7 cellular contexts compared by ENCODE assay signal in genomic region chr17:35312790-35313711, GRCh38.
DNase-seq lines count a peak whose midpoint lies in the region; ATAC-seq and TF ChIP-seq lines count a peak whose summit lies in the region.

No MANE protein-coding gene starts in this region.

- POLR2A ChIA-PET in activated CD8-positive, alpha-beta T cell treated with anti-CD3 and anti-CD28 coated beads, Interleukin-2, amount 10 ng/mL, durations not matched to agents 7 days and 5 days (lab: Charles Lee), result interaction anchor here (0.5 to 2.7 kb wide), 17 partner anchors 33 to 274 kb away, joined by 3 to 31 read pairs (median 3); partner anchors contain the start of genes AP2B1, PEX12, SLFN11 and SLFN12L

- DNase-seq in GM13976 (ENCODE audit: low spot score), result peak; percentile 66
- peak; percentile 47 for DNase-seq in NCI-H774 (lab: John Stamatoyannopoulos, UW)
- peak; percentile 94 for DNase-seq in activated CD8-positive, alpha-beta T cell treated with anti-CD3 and anti-CD28 coated beads, Interleukin-2, amount 10 ng/mL, durations not matched to agents 7 days and 5 days
- DNase-seq in endothelial cell (ENCODE audit: low spot score), result peak; percentile 46
- DNase-seq in mesothelial cell of epicardium (ENCODE audit: low spot score in 2 of 2, unreplicated experiment in 2 of 2), result no peak
- DNase-seq in stimulated activated CD8-positive, alpha-beta memory T cell treated with anti-CD3 and anti-CD28 coated beads, Interleukin-15, amount 100 ng/mL, for 24 hours (ENCODE audit: low read depth), result peak; percentile 39

- no peaks in the 10 kb centered on the region for H3K27me3 Mint-ChIP-seq in activated CD8-positive, alpha-beta T cell treated with anti-CD3 and anti-CD28 coated beads, Interleukin-2, amount 10 ng/mL, durations not matched to agents 7 days and 5 days (ENCODE audit: low read depth)
- H3K27me3 Mint-ChIP-seq in endothelial cell (ENCODE audit: unreplicated experiment), result peaks cover 8% of the 10 kb centered on the region
- H3K27me3 Mint-ChIP-seq in mesothelial cell of epicardium (ENCODE audit: low read depth), result peaks cover 34% of the 10 kb centered on the region

- H3K4me3 Mint-ChIP-seq in activated CD8-positive, alpha-beta T cell treated with anti-CD3 and anti-CD28 coated beads, Interleukin-2, amount 10 ng/mL, durations not matched to agents 7 days and 5 days, result peak overlapping the region; percentile 89
- peak overlapping the region; percentile 89 for H3K4me3 Mint-ChIP-seq in endothelial cell (ENCODE audit: unreplicated experiment)
- H3K4me3 Mint-ChIP-seq in mesothelial cell of epicardium, result peak overlapping the region; percentile 50

- peaks cover 10% of the 10 kb centered on the region for H3K9me3 Mint-ChIP-seq in activated CD8-positive, alpha-beta T cell treated with anti-CD3 and anti-CD28 coated beads, Interleukin-2, amount 10 ng/mL, durations not matched to agents 7 days and 5 days (ENCODE audit: insufficient read depth)
- H3K9me3 Mint-ChIP-seq in endothelial cell (ENCODE audit: unreplicated experiment), result no peaks in the 10 kb centered on the region
- peaks cover 6% of the 10 kb centered on the region for H3K9me3 Mint-ChIP-seq in mesothelial cell of epicardium

- peaks cover 27% of the 10 kb centered on the region for H3K4me1 Mint-ChIP-seq in activated CD8-positive, alpha-beta T cell treated with anti-CD3 and anti-CD28 coated beads, Interleukin-2, amount 10 ng/mL, durations not matched to agents 7 days and 5 days (ENCODE audit: low read depth)
- peaks cover 8% of the 10 kb centered on the region for H3K4me1 Mint-ChIP-seq in endothelial cell (ENCODE audit: unreplicated experiment)
- H3K4me1 Mint-ChIP-seq in mesothelial cell of epicardium, result peaks cover 27% of the 10 kb centered on the region

- peak overlapping the region; percentile 90 for H3K27ac Mint-ChIP-seq in activated CD8-positive, alpha-beta T cell treated with anti-CD3 and anti-CD28 coated beads, Interleukin-2, amount 10 ng/mL, durations not matched to agents 7 days and 5 days
- H3K27ac Mint-ChIP-seq in endothelial cell (ENCODE audit: unreplicated experiment) (no peak overlapping the region), mesothelial cell of epicardium (no peak overlapping the region)

- CTCF ChIA-PET in activated CD8-positive, alpha-beta T cell treated with anti-CD3 and anti-CD28 coated beads, Interleukin-2, amount 10 ng/mL, durations not matched to agents 7 days and 5 days (lab: Charles Lee), result interaction anchor here (0.6 to 5.1 kb wide), 74 partner anchors 9 to 948 kb away, joined by 3 to 96 read pairs (median 4); partner anchors contain the start of genes AP2B1, PEX12, SLFN11 and SLFN12L

- H3K36me3 Mint-ChIP-seq in activated CD8-positive, alpha-beta T cell treated with anti-CD3 and anti-CD28 coated beads, Interleukin-2, amount 10 ng/mL, durations not matched to agents 7 days and 5 days (ENCODE audit: low read depth), result peaks cover 10% of the 10 kb centered on the region
- H3K36me3 Mint-ChIP-seq in endothelial cell (ENCODE audit: low read depth, unreplicated experiment) (no peaks in the 10 kb centered on the region), mesothelial cell of epicardium (no peaks in the 10 kb centered on the region)

- ATAC-seq in HG03139 (IDR thresholded peaks at IDR 0.05; ENCODE audit: unreplicated experiment), result peak; percentile 69
- ATAC-seq in activated CD8-positive, alpha-beta T cell treated with anti-CD3 and anti-CD28 coated beads, Interleukin-2, amount 10 ng/mL, durations not matched to agents 7 days and 5 days, result peak; percentile 93

- in situ Hi-C loops in GM13976 (cut with MboI; ENCODE audit: low sequenced_read_pairs, unreplicated experiment), result loop anchor here (10.0 to 25.0 kb wide), 2 partner anchors 222 to 424 kb away; partner anchors contain the start of genes RASL10B and SLFN12L

- TF ChIP-seq CTCF in GM13976 (IDR thresholded peaks at IDR 0.05; ENCODE audit: borderline replicate concordance, control extremely low read depth, extremely low read depth, insufficient read depth, missing control alignments) (peak; percentile 71), endothelial cell (IDR thresholded peaks at IDR 0.05; ENCODE audit: unreplicated experiment) (peak; percentile 53), mesothelial cell of epicardium (IDR thresholded peaks at IDR 0.05; ENCODE audit: unreplicated experiment) (peak; percentile 63)

Comparison
In these comparisons a context has a peak if more than half of its experiments do, and no peak if none do; other contexts are left out.
1. DNase-seq: peak in GM13976 (single experiment), NCI-H774 (single experiment), activated CD8-positive, alpha-beta T cell treated with anti-CD3 and anti-CD28 coated beads, Interleukin-2, amount 10 ng/mL, durations not matched to agents 7 days and 5 days (single experiment), endothelial cell (single experiment) and stimulated activated CD8-positive, alpha-beta memory T cell treated with anti-CD3 and anti-CD28 coated beads, Interleukin-15, amount 100 ng/mL, for 24 hours (single experiment); none in mesothelial cell of epicardium (0 of 2).
2. Peak in every context shown above with its lines, with median percentiles within 50 percentile points of each other: CTCF ChIP-seq and H3K4me3 Mint-ChIP-seq.